26 cellular contexts compared by ENCODE assay signal in the genomic region with DNA sequence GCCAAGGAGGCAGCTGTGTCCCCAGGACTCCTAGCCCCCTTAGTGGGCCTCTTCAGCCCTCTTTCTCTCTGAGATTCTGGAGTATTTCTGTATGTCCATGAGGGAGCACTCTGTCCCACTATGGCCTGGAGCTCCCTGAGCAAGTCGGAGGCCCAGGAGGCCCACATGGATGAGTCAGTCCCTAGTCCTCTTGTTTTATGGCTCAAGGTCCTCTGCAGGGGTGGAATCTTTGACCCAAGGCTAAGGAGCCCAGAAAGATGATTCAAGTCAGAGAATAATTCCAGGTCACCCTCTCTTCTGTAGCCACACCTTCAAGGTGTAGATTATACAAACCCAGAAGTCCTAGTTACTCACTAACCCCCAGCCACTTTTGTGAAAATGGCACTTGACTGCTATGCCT.
DNase-seq lines count a peak whose midpoint lies in the region; ATAC-seq and TF ChIP-seq lines count a peak whose summit lies in the region.
"Had no signal": no experiment of that assay in that cellular context is flagged by ENCODE, and none has a peak within 500 bp of the region (broad histone marks: within the 10 kb centered on the region; RNA-seq: fewer than 3 reads in every experiment).

No MANE protein-coding gene starts in this region.

- peaks cover 72% of the 10 kb centered on the region for H3K4me1 Mint-ChIP-seq in T-helper 2 cell treated with Interferon-gamma antibody and Interleukin-4, amounts not matched to agents 5 μg/mL and 100 μg/mL, for 36 hours (ENCODE audit: low read depth)
- H3K4me1 Mint-ChIP-seq in CD8-positive, alpha-beta T cell (ENCODE audit: low read depth) = peaks cover 79% of the 10 kb centered on the region
- peaks cover 63% of the 10 kb centered on the region for H3K4me1 Mint-ChIP-seq in activated T-helper 2 cell treated with anti-CD3 and anti-CD28 coated beads, Interferon-gamma antibody, Interleukin-2, Interleukin-4, amounts not matched to agents 10 μg/mL and 5 μg/mL and 100 μg/mL, durations not matched to agents 14 hours and 24 hours and 36 hours (ENCODE audit: low read depth)
- H3K4me1 Mint-ChIP-seq in natural killer cell treated with Interleukin-12 subunit alpha and Interleukin-12 subunit beta and Interleukin-15 and Interleukin-18, amount 100 ng/mL, for 72 hours (ENCODE audit: low read depth in 2 of 2) = peaks cover 78 to 90% of the 10 kb centered on the region in 2 donors

- peaks cover 18% of the 10 kb centered on the region for H3K36me3 Mint-ChIP-seq in T-helper 2 cell treated with Interferon-gamma antibody and Interleukin-4, amounts not matched to agents 5 μg/mL and 100 μg/mL, for 36 hours (ENCODE audit: low read depth)
- H3K36me3 Mint-ChIP-seq in CD8-positive, alpha-beta T cell = no peaks in the 10 kb centered on the region
- H3K36me3 Mint-ChIP-seq in activated T-helper 2 cell treated with anti-CD3 and anti-CD28 coated beads, Interferon-gamma antibody, Interleukin-2, Interleukin-4, amounts not matched to agents 10 μg/mL and 5 μg/mL and 100 μg/mL, durations not matched to agents 14 hours and 24 hours and 36 hours (ENCODE audit: low read depth) = peaks cover 11% of the 10 kb centered on the region
- H3K36me3 Mint-ChIP-seq in natural killer cell treated with Interleukin-12 subunit alpha and Interleukin-12 subunit beta and Interleukin-15 and Interleukin-18, amount 100 ng/mL, for 72 hours = no peaks in the 10 kb centered on the region
- H3K36me3 Mint-ChIP-seq: stimulated activated memory B cell treated with anti-CD40 and anti-IgM and Interleukin-4, amounts not matched to agents 10 μg/mL and 1 μg/mL and 100 μg/mL, for 72 hours had no signal

- no peak overlapping the region for H3K27ac ChIP-seq in CD8-positive, alpha-beta T cell (ENCODE audit: low read depth, low read length)
- H3K27ac ChIP-seq: ascending aorta, cardiac muscle cell, parathyroid adenoma, right atrium auricular region, WERI-Rb-1 had no signal

- no peaks in the 10 kb centered on the region for H3K36me3 ChIP-seq in CD8-positive, alpha-beta T cell (ENCODE audit: insufficient read depth, low read length)
- H3K36me3 ChIP-seq: ascending aorta, cardiac muscle cell, right atrium auricular region, WERI-Rb-1 had no signal

- POLR2A ChIA-PET in CD8-positive, alpha-beta T cell (lab: Charles Lee) = interaction anchor here (1.3 kb wide), 1 partner anchor 15 kb away, joined by 3 read pairs; no protein-coding TSS in a partner anchor

- intact Hi-C loops in CD8-positive, alpha-beta T cell (cut with DNase I, micrococcal nuclease) = loop anchor here (1.0 to 10.0 kb wide), 5 partner anchors 14 to 124 kb away; partner anchors contain the start of gene PLXNA4 (in 1 of the 2)
- intact Hi-C loops in activated T-helper 2 cell treated with anti-CD3 and anti-CD28 coated beads, Interferon-gamma antibody, Interleukin-2, Interleukin-4, amounts not matched to agents 10 μg/mL and 5 μg/mL and 100 μg/mL, durations not matched to agents 14 hours and 24 hours and 36 hours (cut with micrococcal nuclease) = no loop called here

- DNase-seq in T-helper 2 cell treated with Interferon-gamma antibody and Interleukin-4, amounts not matched to agents 5 μg/mL and 100 μg/mL, for 36 hours (ENCODE audit: low spot score) = no peak
- DNase-seq in T-helper 2 cell (no peak), NCI-H128 (lab: John Stamatoyannopoulos, UW; ENCODE audit: unreplicated experiment) (no peak), NCI-H187 (lab: John Stamatoyannopoulos, UW) (no peak)
- no peak for DNase-seq in CD8-positive, alpha-beta T cell
- no peak for DNase-seq in activated T-helper 2 cell treated with anti-CD3 and anti-CD28 coated beads, Interferon-gamma antibody, Interleukin-2, Interleukin-4, amounts not matched to agents 10 μg/mL and 5 μg/mL and 100 μg/mL, durations not matched to agents 14 hours and 24 hours and 36 hours (ENCODE audit: low spot score)
- DNase-seq in natural killer cell treated with Interleukin-12 subunit alpha and Interleukin-12 subunit beta and Interleukin-15 and Interleukin-18, amount 100 ng/mL, for 72 hours (ENCODE audit: low spot score) = no peak
- DNase-seq: 8988T; CD4-positive, alpha-beta T cell; cortex of kidney; DMS 273 treated with DMSO at 0.1 percent for 48 hours; foreskin fibroblast; head of caudate nucleus; KG1; mucosa of descending colon; NCI-H1436; stimulated activated CD4-positive, alpha-beta T cell treated with anti-CD3 and anti-CD28 coated beads, Interleukin-12 subunit alpha, Interleukin-12 subunit beta, amount 100 ng/mL, for 4 hours; T1000; WERI-Rb-1 had no signal

- ATAC-seq in CD8-positive, alpha-beta T cell = peak; percentile 5
- no peak for ATAC-seq in natural killer cell treated with Interleukin-12 subunit alpha and Interleukin-12 subunit beta and Interleukin-15 and Interleukin-18, amount 100 ng/mL, for 72 hours
- ATAC-seq in SK-N-SH treated with all-trans-retinoic acid at 6 μM for 48 hours = no peak
- ATAC-seq: stimulated activated memory B cell treated with anti-CD40 and anti-IgM and Interleukin-4, amounts not matched to agents 10 μg/mL and 1 μg/mL and 100 μg/mL, for 72 hours had no signal

- TF ChIP-seq CTCF in CD8-positive, alpha-beta T cell (IDR thresholded peaks at IDR 0.05) = no peak

- H3K9me3 ChIP-seq in CD8-positive, alpha-beta T cell (ENCODE audit: low read length) = no peaks in the 10 kb centered on the region
- H3K9me3 ChIP-seq: ascending aorta, mucosa of descending colon, right atrium auricular region had no signal

- peak overlapping the region; percentile 58 for H3K27ac Mint-ChIP-seq in T-helper 2 cell treated with Interferon-gamma antibody and Interleukin-4, amounts not matched to agents 5 μg/mL and 100 μg/mL, for 36 hours
- H3K27ac Mint-ChIP-seq in CD8-positive, alpha-beta T cell = peak overlapping the region; percentile 67
- peak overlapping the region; percentile 54 for H3K27ac Mint-ChIP-seq in activated T-helper 2 cell treated with anti-CD3 and anti-CD28 coated beads, Interferon-gamma antibody, Interleukin-2, Interleukin-4, amounts not matched to agents 10 μg/mL and 5 μg/mL and 100 μg/mL, durations not matched to agents 14 hours and 24 hours and 36 hours
- H3K27ac Mint-ChIP-seq in natural killer cell treated with Interleukin-12 subunit alpha and Interleukin-12 subunit beta and Interleukin-15 and Interleukin-18, amount 100 ng/mL, for 72 hours = peak overlapping the region; percentile 79 to 85
- H3K27ac Mint-ChIP-seq: CD4-positive, alpha-beta T cell; stimulated activated memory B cell treated with anti-CD40 and anti-IgM and Interleukin-4, amounts not matched to agents 10 μg/mL and 1 μg/mL and 100 μg/mL, for 72 hours had no signal

- peaks cover 3% of the 10 kb centered on the region for H3K9me3 Mint-ChIP-seq in T-helper 2 cell treated with Interferon-gamma antibody and Interleukin-4, amounts not matched to agents 5 μg/mL and 100 μg/mL, for 36 hours
- no peaks in the 10 kb centered on the region for H3K9me3 Mint-ChIP-seq in CD8-positive, alpha-beta T cell
- peaks cover 4% of the 10 kb centered on the region for H3K9me3 Mint-ChIP-seq in activated T-helper 2 cell treated with anti-CD3 and anti-CD28 coated beads, Interferon-gamma antibody, Interleukin-2, Interleukin-4, amounts not matched to agents 10 μg/mL and 5 μg/mL and 100 μg/mL, durations not matched to agents 14 hours and 24 hours and 36 hours
- no peaks in the 10 kb centered on the region for H3K9me3 Mint-ChIP-seq in natural killer cell treated with Interleukin-12 subunit alpha and Interleukin-12 subunit beta and Interleukin-15 and Interleukin-18, amount 100 ng/mL, for 72 hours
- H3K9me3 Mint-ChIP-seq: CD4-positive, alpha-beta T cell had no signal

- no peaks in the 10 kb centered on the region for H3K27me3 Mint-ChIP-seq in T-helper 2 cell treated with Interferon-gamma antibody and Interleukin-4, amounts not matched to agents 5 μg/mL and 100 μg/mL, for 36 hours (ENCODE audit: low read depth)
- no peaks in the 10 kb centered on the region for H3K27me3 Mint-ChIP-seq in CD8-positive, alpha-beta T cell (ENCODE audit: low read depth)
- no peaks in the 10 kb centered on the region for H3K27me3 Mint-ChIP-seq in activated T-helper 2 cell treated with anti-CD3 and anti-CD28 coated beads, Interferon-gamma antibody, Interleukin-2, Interleukin-4, amounts not matched to agents 10 μg/mL and 5 μg/mL and 100 μg/mL, durations not matched to agents 14 hours and 24 hours and 36 hours (ENCODE audit: low read depth)
- H3K27me3 Mint-ChIP-seq in natural killer cell treated with Interleukin-12 subunit alpha and Interleukin-12 subunit beta and Interleukin-15 and Interleukin-18, amount 100 ng/mL, for 72 hours = no peaks in the 10 kb centered on the region
- H3K27me3 Mint-ChIP-seq: CD4-positive, alpha-beta T cell had no signal

- H3K4me1 ChIP-seq in CD8-positive, alpha-beta T cell (ENCODE audit: insufficient read depth, low read length) = peaks cover 55% of the 10 kb centered on the region
- H3K4me1 ChIP-seq: ascending aorta, right atrium auricular region had no signal

- CTCF ChIA-PET in CD8-positive, alpha-beta T cell (lab: Charles Lee) = interaction anchor here (1.3 to 1.5 kb wide), 3 partner anchors 9 to 130 kb away, joined by 3 to 4 read pairs (median 3); no protein-coding TSS in a partner anchor

- peak overlapping the region; percentile 36 for H3K4me3 Mint-ChIP-seq in T-helper 2 cell treated with Interferon-gamma antibody and Interleukin-4, amounts not matched to agents 5 μg/mL and 100 μg/mL, for 36 hours
- H3K4me3 Mint-ChIP-seq in CD8-positive, alpha-beta T cell = no peak overlapping the region
- no peak overlapping the region for H3K4me3 Mint-ChIP-seq in activated T-helper 2 cell treated with anti-CD3 and anti-CD28 coated beads, Interferon-gamma antibody, Interleukin-2, Interleukin-4, amounts not matched to agents 10 μg/mL and 5 μg/mL and 100 μg/mL, durations not matched to agents 14 hours and 24 hours and 36 hours (ENCODE audit: low read depth)
- peak overlapping the region; percentile 69 for H3K4me3 Mint-ChIP-seq in natural killer cell treated with Interleukin-12 subunit alpha and Interleukin-12 subunit beta and Interleukin-15 and Interleukin-18, amount 100 ng/mL, for 72 hours
- H3K4me3 Mint-ChIP-seq: CD4-positive, alpha-beta T cell; stimulated activated memory B cell treated with anti-CD40 and anti-IgM and Interleukin-4, amounts not matched to agents 10 μg/mL and 1 μg/mL and 100 μg/mL, for 72 hours had no signal

- H3K27me3 ChIP-seq in CD8-positive, alpha-beta T cell (ENCODE audit: insufficient read depth, low read length) = no peaks in the 10 kb centered on the region
- H3K27me3 ChIP-seq: ascending aorta, cardiac muscle cell, right atrium auricular region had no signal

- no peak overlapping the region for H3K4me3 ChIP-seq in CD8-positive, alpha-beta T cell (ENCODE audit: low read depth, low read length)
- H3K4me3 ChIP-seq: ascending aorta, cardiac muscle cell, lung, mucosa of descending colon, right atrium auricular region had no signal

TF ChIP-seq in SK-N-SH treated with all-trans-retinoic acid at 6 μM for 48 hours, 23 proteins besides CTCF, POLR2A, EP300 and RAD21 (continues in another document):
- TF ChIP-seq ZC3H10 (CRISPR knock-in tag; IDR thresholded peaks at IDR 0.05) (no peak), CSDC2 (CRISPR knock-in tag; IDR thresholded peaks at IDR 0.05) (no peak)

Comparison
In these comparisons a context has a peak if more than half of its experiments do, and no peak if none do; other contexts are left out.
1. H3K4me3 Mint-ChIP-seq: peak in T-helper 2 cell treated with Interferon-gamma antibody and Interleukin-4, amounts not matched to agents 5 μg/mL and 100 μg/mL, for 36 hours (single experiment) and natural killer cell treated with Interleukin-12 subunit alpha and Interleukin-12 subunit beta and Interleukin-15 and Interleukin-18, amount 100 ng/mL, for 72 hours (single experiment); none in CD8-positive, alpha-beta T cell (single experiment) and activated T-helper 2 cell treated with anti-CD3 and anti-CD28 coated beads, Interferon-gamma antibody, Interleukin-2, Interleukin-4, amounts not matched to agents 10 μg/mL and 5 μg/mL and 100 μg/mL, durations not matched to agents 14 hours and 24 hours and 36 hours (single experiment).
2. Peak in every context shown above with its lines, with median percentiles within 50 percentile points of each other: H3K27ac Mint-ChIP-seq.